In genomic region chr6:24926192-24926591, GRCh38 we compare ENCODE assay signal across 10 cellular contexts. TPM values are rescaled to one million over a fixed set of nuclear protein-coding genes. Genes with fewer than 3 reads are reported as not detected.
DNase-seq lines count a peak whose midpoint lies in the region; ATAC-seq and TF ChIP-seq lines count a peak whose summit lies in the region.
"Had no signal": no experiment of that assay in that cellular context is flagged by ENCODE, and none has a peak within 500 bp of the region (broad histone marks: within the 10 kb centered on the region; RNA-seq: fewer than 3 reads in every experiment).

No MANE protein-coding gene starts in this region.

- H3K4me3 Mint-ChIP-seq in activated T-cell treated with anti-CD3 and anti-CD28 coated beads, Interleukin-2, amount 50 U/mL, for 72 hours: peak overlapping the region; percentile 69 to 87
- peak overlapping the region; percentile 58 for H3K4me3 Mint-ChIP-seq in activated naive CD8-positive, alpha-beta T cell treated with anti-CD3 and anti-CD28 coated beads, Interleukin-2, amount 10 ng/mL, durations not matched to agents 7 days and 5 days
- H3K4me3 Mint-ChIP-seq in stimulated activated memory B cell treated with anti-CD40 and anti-IgM and Interleukin-4, amounts not matched to agents 10 μg/mL and 1 μg/mL and 100 μg/mL, for 72 hours: peak overlapping the region; percentile 11

- DNase-seq in activated T-cell treated with anti-CD3 and anti-CD28 coated beads, Interleukin-2, amount 50 U/mL, for 72 hours: no peak
- no peak for DNase-seq in activated T-cell treated with anti-CD3 and anti-CD28 coated beads, Interleukin-2, amount 50 U/mL, for 48 hours
- peak; percentile 47 for DNase-seq in NCI-H1105 treated with DMSO at 0.1 percent for 48 hours (lab: John Stamatoyannopoulos, UW)
- no peak for DNase-seq in activated naive CD8-positive, alpha-beta T cell treated with anti-CD3 and anti-CD28 coated beads, Interleukin-2, amount 10 ng/mL, durations not matched to agents 7 days and 5 days
- DNase-seq: mammary epithelial cell had no signal

- H3K27ac Mint-ChIP-seq in activated T-cell treated with anti-CD3 and anti-CD28 coated beads, Interleukin-2, amount 50 U/mL, for 72 hours: peak overlapping the region; percentile 91
- peak overlapping the region; percentile 87 for H3K27ac Mint-ChIP-seq in activated naive CD8-positive, alpha-beta T cell treated with anti-CD3 and anti-CD28 coated beads, Interleukin-2, amount 10 ng/mL, durations not matched to agents 7 days and 5 days
- H3K27ac Mint-ChIP-seq in stimulated activated memory B cell treated with anti-CD40 and anti-IgM and Interleukin-4, amounts not matched to agents 10 μg/mL and 1 μg/mL and 100 μg/mL, for 72 hours: peak overlapping the region; percentile 81

- POLR2A ChIA-PET in activated naive CD8-positive, alpha-beta T cell treated with anti-CD3 and anti-CD28 coated beads, Interleukin-2, amount 10 ng/mL, durations not matched to agents 7 days and 5 days (lab: Charles Lee): interaction anchor here (0.9 to 3.8 kb wide), 6 partner anchors 9 to 82 kb away, joined by 4 to 34 read pairs (median 5); partner anchors contain the start of gene RIPOR2

- ATAC-seq in activated T-cell treated with anti-CD3 and anti-CD28 coated beads, Interleukin-2, amount 50 U/mL, for 72 hours (replicated peaks in 1 of 2): no peak
- peak; percentile 14 for ATAC-seq in activated naive CD8-positive, alpha-beta T cell treated with anti-CD3 and anti-CD28 coated beads, Interleukin-2, amount 10 ng/mL, durations not matched to agents 7 days and 5 days (ENCODE audit: low read depth)
- ATAC-seq in stimulated activated memory B cell treated with anti-CD40 and anti-IgM and Interleukin-4, amounts not matched to agents 10 μg/mL and 1 μg/mL and 100 μg/mL, for 72 hours: no peak
- no peak for ATAC-seq in HG02588 (IDR thresholded peaks at IDR 0.05; ENCODE audit: unreplicated experiment)
- ATAC-seq in GM21447 (IDR thresholded peaks at IDR 0.05; ENCODE audit: unreplicated experiment): no peak
- no peak for ATAC-seq in SK-N-SH treated with all-trans-retinoic acid at 6 μM for 48 hours
- ATAC-seq: K562 had no signal

- peaks cover 6 to 11% of the 10 kb centered on the region in 2 donors for H3K9me3 Mint-ChIP-seq in activated T-cell treated with anti-CD3 and anti-CD28 coated beads, Interleukin-2, amount 50 U/mL, for 72 hours
- peaks cover 6% of the 10 kb centered on the region for H3K9me3 Mint-ChIP-seq in activated naive CD8-positive, alpha-beta T cell treated with anti-CD3 and anti-CD28 coated beads, Interleukin-2, amount 10 ng/mL, durations not matched to agents 7 days and 5 days
- H3K9me3 Mint-ChIP-seq in stimulated activated memory B cell treated with anti-CD40 and anti-IgM and Interleukin-4, amounts not matched to agents 10 μg/mL and 1 μg/mL and 100 μg/mL, for 72 hours: peaks cover 6% of the 10 kb centered on the region

- H3K36me3 Mint-ChIP-seq in activated T-cell treated with anti-CD3 and anti-CD28 coated beads, Interleukin-2, amount 50 U/mL, for 72 hours (ENCODE audit: insufficient read depth in 2 of 2): peaks cover 11 to 13% of the 10 kb centered on the region in 2 donors
- peaks cover 30% of the 10 kb centered on the region for H3K36me3 Mint-ChIP-seq in activated naive CD8-positive, alpha-beta T cell treated with anti-CD3 and anti-CD28 coated beads, Interleukin-2, amount 10 ng/mL, durations not matched to agents 7 days and 5 days
- H3K36me3 Mint-ChIP-seq in stimulated activated memory B cell treated with anti-CD40 and anti-IgM and Interleukin-4, amounts not matched to agents 10 μg/mL and 1 μg/mL and 100 μg/mL, for 72 hours: peaks cover 13% of the 10 kb centered on the region

- no peaks in the 10 kb centered on the region for H3K27me3 Mint-ChIP-seq in activated T-cell treated with anti-CD3 and anti-CD28 coated beads, Interleukin-2, amount 50 U/mL, for 72 hours (ENCODE audit: low read depth)
- H3K27me3 Mint-ChIP-seq in activated naive CD8-positive, alpha-beta T cell treated with anti-CD3 and anti-CD28 coated beads, Interleukin-2, amount 10 ng/mL, durations not matched to agents 7 days and 5 days: no peaks in the 10 kb centered on the region
- no peaks in the 10 kb centered on the region for H3K27me3 Mint-ChIP-seq in stimulated activated memory B cell treated with anti-CD40 and anti-IgM and Interleukin-4, amounts not matched to agents 10 μg/mL and 1 μg/mL and 100 μg/mL, for 72 hours

- H3K4me1 Mint-ChIP-seq in activated T-cell treated with anti-CD3 and anti-CD28 coated beads, Interleukin-2, amount 50 U/mL, for 72 hours (ENCODE audit: low read depth): peaks cover 99% of the 10 kb centered on the region
- H3K4me1 Mint-ChIP-seq in activated naive CD8-positive, alpha-beta T cell treated with anti-CD3 and anti-CD28 coated beads, Interleukin-2, amount 10 ng/mL, durations not matched to agents 7 days and 5 days: peaks cover 62% of the 10 kb centered on the region
- H3K4me1 Mint-ChIP-seq in stimulated activated memory B cell treated with anti-CD40 and anti-IgM and Interleukin-4, amounts not matched to agents 10 μg/mL and 1 μg/mL and 100 μg/mL, for 72 hours: peaks cover 96% of the 10 kb centered on the region

TF ChIP-seq in SK-N-SH treated with all-trans-retinoic acid at 6 μM for 48 hours, 23 proteins besides CTCF, POLR2A, EP300 and RAD21:
- TF ChIP-seq ZC3H10 (CRISPR knock-in tag; IDR thresholded peaks at IDR 0.05): no peak
- no peak for TF ChIP-seq TSHZ2 (CRISPR knock-in tag; IDR thresholded peaks at IDR 0.05)

RNA-seq across cellular contexts. Expression of gene RIPOR2, which starts 9.6 kb away (rescaled TPM):
- 10 to 100 TPM; 67.0 to 69.7 TPM for total RNA-seq in activated T-cell treated with anti-CD3 and anti-CD28 coated beads, Interleukin-2, amount 50 U/mL, for 72 hours
- 100 to 1,000 TPM; 181 to 195 TPM for total RNA-seq in activated naive CD8-positive, alpha-beta T cell treated with anti-CD3 and anti-CD28 coated beads, Interleukin-2, amount 10 ng/mL, durations not matched to agents 7 days and 5 days

Comparison
In these comparisons a context has a peak if more than half of its experiments do, and no peak if none do; other contexts are left out.
1. H3K4me3 Mint-ChIP-seq: peak in every context shown above with its lines; median percentile 78 in activated T-cell treated with anti-CD3 and anti-CD28 coated beads, Interleukin-2, amount 50 U/mL, for 72 hours; 58 in activated naive CD8-positive, alpha-beta T cell treated with anti-CD3 and anti-CD28 coated beads, Interleukin-2, amount 10 ng/mL, durations not matched to agents 7 days and 5 days; 11 in stimulated activated memory B cell treated with anti-CD40 and anti-IgM and Interleukin-4, amounts not matched to agents 10 μg/mL and 1 μg/mL and 100 μg/mL, for 72 hours.